9 cellular contexts compared by ENCODE assay signal in the genomic region with DNA sequence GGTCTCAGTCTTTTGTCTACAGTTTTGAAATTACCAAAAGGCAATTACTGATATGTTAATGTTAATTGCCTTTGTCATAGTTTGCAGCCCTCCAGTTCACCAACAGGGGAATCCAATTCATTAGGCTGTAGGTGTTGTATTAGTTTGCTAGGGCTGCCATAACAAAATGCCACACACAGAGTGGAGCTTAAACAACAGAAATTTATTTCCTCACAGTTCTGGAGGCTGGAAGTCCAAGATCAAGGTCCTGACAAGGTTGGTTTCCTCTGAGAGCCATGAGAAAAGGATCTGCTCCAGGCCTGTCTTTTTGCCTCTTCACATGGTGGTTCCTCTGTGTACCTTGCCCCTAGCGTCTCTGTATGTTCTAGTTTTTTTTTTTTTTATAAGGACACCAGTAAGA. TPM values are rescaled to one million over a fixed set of nuclear protein-coding genes. Genes with fewer than 3 reads are reported as not detected.
A peak's percentile ranks its signal among the peaks of the same experiment; 100 is the strongest.
DNase-seq lines count a peak whose midpoint lies in the region; ATAC-seq, FAIRE-seq and TF ChIP-seq lines count a peak whose summit lies in the region.
"Had no signal": no experiment of that assay in that cellular context is flagged by ENCODE, and none has a peak within 500 bp of the region (broad histone marks: within the 10 kb centered on the region; RNA-seq: fewer than 3 reads in every experiment).

No MANE protein-coding gene starts in this region.

- no peaks in the 10 kb centered on the region for H3K4me1 ChIP-seq in BE2C
- 0 out of 2 replicates have a peak, but pooled peaks cover 4% of the 10 kb centered on the region for H3K4me1 ChIP-seq in MM.1S (ENCODE audit: low read length)
- H3K4me1 ChIP-seq in Peyer's patch = peaks cover 0 to 29% (median 8%) of the 10 kb centered on the region in 4 donors

- H3K9ac ChIP-seq in MM.1S (ENCODE audit: low read length) = peak overlapping the region; percentile 93; the same call in 1 of the 2 replicates

- H3F3A ChIP-seq in MM.1S (ENCODE audit: insufficient read depth, low read length) = no peaks in the 10 kb centered on the region

- no peaks in the 10 kb centered on the region for H3K27me3 Mint-ChIP-seq in dendritic cell treated with granulocyte-macrophage colony-stimulating factor and Interleukin-4, amounts not matched to agents 40 ng/mL and 50 ng/mL, for 4 days
- H3K27me3 Mint-ChIP-seq in nephron (ENCODE audit: low read depth) = no peaks in the 10 kb centered on the region

- no peak for TF ChIP-seq CTCF in BE2C (IDR thresholded peaks at IDR 0.05; ENCODE audit: low read depth, low read length)
- TF ChIP-seq CTCF in MM.1S (IDR thresholded peaks at IDR 0.05; ENCODE audit: low read length) = no peak; the same call in 1 of the 2 replicates
- no peak for TF ChIP-seq CTCF in nephron (IDR thresholded peaks at IDR 0.05; ENCODE audit: unreplicated experiment in 3 of 3)
- TF ChIP-seq CTCF in Peyer's patch (IDR thresholded peaks at IDR 0.05) = no peak

- no peaks in the 10 kb centered on the region for H4K20me1 ChIP-seq in MM.1S (ENCODE audit: insufficient read depth, low read length)

- DNase-seq in BE2C (no peak), MM.1S (no peak), frontal cortex (ENCODE audit: low spot score in 2 of 2) (no peak), NK-92 (lab: John Stamatoyannopoulos, UW; ENCODE audit: unreplicated experiment) (no peak), Peyer's patch (no peak)
- DNase-seq: activated CD4-positive, alpha-beta T cell treated with anti-CD3 and anti-CD28 coated beads for 4 hours had no signal

- no peak overlapping the region for H2AFZ ChIP-seq in MM.1S (ENCODE audit: low read length)

- no peak overlapping the region for H3K27ac Mint-ChIP-seq in dendritic cell treated with granulocyte-macrophage colony-stimulating factor and Interleukin-4, amounts not matched to agents 40 ng/mL and 50 ng/mL, for 4 days
- no peak overlapping the region for H3K27ac Mint-ChIP-seq in nephron

- H3K4me3 Mint-ChIP-seq in dendritic cell treated with granulocyte-macrophage colony-stimulating factor and Interleukin-4, amounts not matched to agents 40 ng/mL and 50 ng/mL, for 4 days = peak overlapping the region; percentile 100
- H3K4me3 Mint-ChIP-seq in nephron = peak overlapping the region; percentile 99

- intact Hi-C loops in dendritic cell treated with granulocyte-macrophage colony-stimulating factor and Interleukin-4, amounts not matched to agents 40 ng/mL and 50 ng/mL, for 4 days (cut with micrococcal nuclease) = loop anchor here (5.0 to 10.0 kb wide), 2 partner anchors 135 to 628 kb away; partner anchors contain the start of genes EXTL2, SASS6, SLC30A7 and TRMT13

- no peak for TF ChIP-seq POLR2A in Peyer's patch (IDR thresholded peaks at IDR 0.05)

- H3K79me2 ChIP-seq in MM.1S (ENCODE audit: low read length) = peaks cover 39% of the 10 kb centered on the region

- no peaks in the 10 kb centered on the region for H3K27me3 ChIP-seq in BE2C
- H3K27me3 ChIP-seq in MM.1S (replicated peaks; ENCODE audit: insufficient read depth, low read length) = no peaks in the 10 kb centered on the region
- no peaks in the 10 kb centered on the region for H3K27me3 ChIP-seq in Peyer's patch

- H3K9me3 ChIP-seq in BE2C (no peaks in the 10 kb centered on the region), MM.1S (replicated peaks; ENCODE audit: insufficient read depth, low read length) (no peaks in the 10 kb centered on the region), Peyer's patch (no peaks in the 10 kb centered on the region)

- peaks cover 89% of the 10 kb centered on the region for H3K36me3 Mint-ChIP-seq in dendritic cell treated with granulocyte-macrophage colony-stimulating factor and Interleukin-4, amounts not matched to agents 40 ng/mL and 50 ng/mL, for 4 days (ENCODE audit: low read depth)
- peaks cover 72% of the 10 kb centered on the region for H3K36me3 Mint-ChIP-seq in nephron (ENCODE audit: low read depth)

- FAIRE-seq in frontal cortex (lab: Jason Lieb, UNC) = no peak

- peaks cover 35% of the 10 kb centered on the region for H3K4me1 Mint-ChIP-seq in dendritic cell treated with granulocyte-macrophage colony-stimulating factor and Interleukin-4, amounts not matched to agents 40 ng/mL and 50 ng/mL, for 4 days (ENCODE audit: low read depth)
- H3K4me1 Mint-ChIP-seq in nephron = peaks cover 20% of the 10 kb centered on the region

- no peaks in the 10 kb centered on the region for H3K9me2 ChIP-seq in MM.1S (replicated peaks; ENCODE audit: insufficient read depth, low read length)

- H3K4me3 ChIP-seq in BE2C (ENCODE audit: low read depth, low read length) = peak overlapping the region; percentile 96
- peak overlapping the region; percentile 69; the same call in 1 of the 2 replicates for H3K4me3 ChIP-seq in MM.1S (ENCODE audit: low read length)
- H3K4me3 ChIP-seq in Peyer's patch = peak overlapping the region in 2 of 4 donors; percentile 92

- ATAC-seq in HG03135 (IDR thresholded peaks at IDR 0.05; ENCODE audit: unreplicated experiment) = no peak

- H3K27ac ChIP-seq in MM.1S (ENCODE audit: low read length) (no peak overlapping the region), Peyer's patch (peak overlapping the region in 2 of 4 donors; percentile 92)

- H3K9me3 Mint-ChIP-seq in dendritic cell treated with granulocyte-macrophage colony-stimulating factor and Interleukin-4, amounts not matched to agents 40 ng/mL and 50 ng/mL, for 4 days = peaks cover 29% of the 10 kb centered on the region
- peaks cover 7% of the 10 kb centered on the region for H3K9me3 Mint-ChIP-seq in nephron

- peaks cover 34% of the 10 kb centered on the region for H3K36me3 ChIP-seq in BE2C
- 0 out of 2 replicates have a peak, but pooled peaks cover 4% of the 10 kb centered on the region for H3K36me3 ChIP-seq in MM.1S (replicated peaks; ENCODE audit: insufficient read depth, low read length)
- H3K36me3 ChIP-seq in Peyer's patch = peaks cover 0 to 42% (median 0%) of the 10 kb centered on the region in 3 donors

- H3K4me2 ChIP-seq in MM.1S (ENCODE audit: low read depth, low read length) = peak overlapping the region; percentile 51; the same call in 1 of the 2 replicates

RNA-seq across cellular contexts. Expression of gene RTCA, which starts 1.3 kb away (rescaled TPM):
- 18.4 TPM for polyA plus RNA-seq in BE2C (2012; ENCODE audit: insufficient read depth, insufficient read length, low read depth)
- total RNA-seq in frontal cortex (69.7 TPM), Peyer's patch (10 to 100 TPM; 31.5 to 71.8 (median 46.7) TPM)

RNA-seq across cellular contexts. Expression of gene DBT, which starts 17.6 kb away (rescaled TPM):
- 4.6 TPM for polyA plus RNA-seq in BE2C (2012; ENCODE audit: insufficient read depth, insufficient read length, low read depth)
- 6.5 TPM for total RNA-seq in frontal cortex
- 1 to 10 TPM; 4.0 to 6.0 (median 5.0) TPM for total RNA-seq in Peyer's patch
